In genomic region chr9:134585746-134586706, GRCh38 we compare ENCODE assay signal across 11 cellular contexts. TPM values are rescaled to one million over a fixed set of nuclear protein-coding genes. Genes with fewer than 3 reads are reported as not detected.
DNase-seq lines count a peak whose midpoint lies in the region; ATAC-seq, FAIRE-seq and TF ChIP-seq lines count a peak whose summit lies in the region.
"Had no signal": no experiment of that assay in that cellular context is flagged by ENCODE, and none has a peak within 500 bp of the region (broad histone marks: within the 10 kb centered on the region; RNA-seq: fewer than 3 reads in every experiment).

No MANE protein-coding gene starts in this region.

- no peaks in the 10 kb centered on the region for H3K36me3 ChIP-seq in WERI-Rb-1

- no peak for TF ChIP-seq EP300 in A549 (IDR thresholded peaks at IDR 0.05)

- POLR2A ChIA-PET in A549 (lab: Yijun Ruan, JAX), result no interaction called here

- no peak overlapping the region for H3K4me3 Mint-ChIP-seq in activated naive CD4-positive, alpha-beta T cell treated with anti-CD3 and anti-CD28 coated beads for 36 hours
- H3K4me3 Mint-ChIP-seq: activated B cell treated with CpG ODN at 0.5 μM for 24 hours; CD8-positive, alpha-beta memory T cell; nephron progenitor cell had no signal

- TF ChIP-seq POLR2A in A549 (IDR thresholded peaks at IDR 0.05; ENCODE audit: low read length), result no peak

- no peaks in the 10 kb centered on the region for H3K9me3 Mint-ChIP-seq in activated naive CD4-positive, alpha-beta T cell treated with anti-CD3 and anti-CD28 coated beads for 36 hours

- H3K4me1 ChIP-seq in A549, result peaks cover 27% of the 10 kb centered on the region

- H3K27ac ChIP-seq in A549 (peak overlapping the region; percentile 68 to 85), WERI-Rb-1 (peak overlapping the region; percentile 46)

- H3K27me3 Mint-ChIP-seq in activated naive CD4-positive, alpha-beta T cell treated with anti-CD3 and anti-CD28 coated beads for 36 hours (ENCODE audit: low read depth), result peaks cover 6% of the 10 kb centered on the region

- no peaks in the 10 kb centered on the region for H3K27me3 ChIP-seq in WERI-Rb-1 (ENCODE audit: insufficient read depth, low read depth, severe bottlenecking)

- 80% methylated on average over 23 of the region's 28 CpGs for WGBS in A549 (ENCODE audit: missing lambda C conversion rate)

- CTCF ChIA-PET in A549 (lab: Yijun Ruan, JAX), result interaction anchor here (0.7 to 1.5 kb wide), 6 partner anchors 16 to 136 kb away, joined by 3 to 7 read pairs (median 3); no protein-coding TSS in a partner anchor
- CTCF ChIA-PET in activated naive CD4-positive, alpha-beta T cell treated with anti-CD3 and anti-CD28 coated beads for 36 hours (lab: Charles Lee), result no interaction called here

- H3K9me3 ChIP-seq in A549, result no peaks in the 10 kb centered on the region
- no peaks in the 10 kb centered on the region for H3K9me3 ChIP-seq in WERI-Rb-1 (ENCODE audit: severe bottlenecking)

- no peak overlapping the region for H3K4me3 ChIP-seq in A549
- H3K4me3 ChIP-seq in WERI-Rb-1 (ENCODE audit: low read depth, low read length), result no peak overlapping the region

- peak; percentile 30 to 38; a peak in 4 of 5 replicates for TF ChIP-seq RAD21 in A549 (conservative IDR thresholded peaks at IDR 0.05 in 1 of 2, IDR thresholded peaks at IDR 0.05 in 1 of 2)

- H3K27ac Mint-ChIP-seq in activated naive CD4-positive, alpha-beta T cell treated with anti-CD3 and anti-CD28 coated beads for 36 hours, result no peak overlapping the region
- H3K27ac Mint-ChIP-seq: activated B cell treated with CpG ODN at 0.5 μM for 24 hours; CD8-positive, alpha-beta memory T cell; nephron progenitor cell had no signal

- no peaks in the 10 kb centered on the region for H3K36me3 Mint-ChIP-seq in activated naive CD4-positive, alpha-beta T cell treated with anti-CD3 and anti-CD28 coated beads for 36 hours (ENCODE audit: low read depth)

- no peaks in the 10 kb centered on the region for H3K4me1 Mint-ChIP-seq in activated naive CD4-positive, alpha-beta T cell treated with anti-CD3 and anti-CD28 coated beads for 36 hours (ENCODE audit: low read depth)
- H3K4me1 Mint-ChIP-seq: activated B cell treated with CpG ODN at 0.5 μM for 24 hours; CD8-positive, alpha-beta memory T cell had no signal

- FAIRE-seq in A549 (lab: Jason Lieb, UNC), result no peak

- DNase-seq in A549 (ENCODE audit: low read depth in 1 of 2, low spot score in 1 of 2) (peak; percentile 50 to 92), HCEC 1CT (peak; percentile 46), WERI-Rb-1 (peak; percentile 43), hepatic stellate cell (ENCODE audit: low spot score) (peak; percentile 56), activated gamma-delta T cell treated with Interleukin-2 at 50 U/mL for 16 hours (no peak)
- no peak for DNase-seq in effector CD8-positive, alpha-beta T cell (lab: John Stamatoyannopoulos, UW)
- DNase-seq in activated naive CD4-positive, alpha-beta T cell treated with anti-CD3 and anti-CD28 coated beads for 36 hours, result no peak
- DNase-seq: activated B cell treated with CpG ODN at 0.5 μM for 24 hours; CD8-positive, alpha-beta memory T cell; nephron progenitor cell had no signal

- peak overlapping the region; percentile 52 for H3K4me2 ChIP-seq in A549

- peak; percentile 97 to 99 for ATAC-seq in A549
- ATAC-seq in HG02885 (IDR thresholded peaks at IDR 0.05; ENCODE audit: poor library complexity, unreplicated experiment), result no peak

- intact Hi-C loops in activated naive CD4-positive, alpha-beta T cell treated with anti-CD3 and anti-CD28 coated beads for 36 hours (cut with micrococcal nuclease), result no loop called here

- TF ChIP-seq CTCF in A549 (IDR thresholded peaks at IDR 0.05) (no peak), WERI-Rb-1 (IDR thresholded peaks at IDR 0.05; ENCODE audit: low read depth, low read length) (0 out of 2 replicates have a peak, but pooled peaks have one; percentile 8)

TF ChIP-seq in A549, 52 proteins besides CTCF, POLR2A, EP300 and RAD21:
- no peak for TF ChIP-seq CBX2 (IDR thresholded peaks at IDR 0.05; ENCODE audit: borderline replicate concordance, low read depth)
- no peak for TF ChIP-seq NR3C1 (IDR thresholded peaks at IDR 0.05)
- no peak for TF ChIP-seq FOXS1 (CRISPR knock-in tag; IDR thresholded peaks at IDR 0.05)
- TF ChIP-seq JUNB (IDR thresholded peaks at IDR 0.05), result no peak
- no peak for TF ChIP-seq HOXB13 (CRISPR knock-in tag; IDR thresholded peaks at IDR 0.05; ENCODE audit: low read depth)
- no peak for TF ChIP-seq ZSCAN20 (CRISPR knock-in tag; IDR thresholded peaks at IDR 0.05)
- TF ChIP-seq NPAS2 (CRISPR knock-in tag; IDR thresholded peaks at IDR 0.05; ENCODE audit: borderline replicate concordance), result no peak
- TF ChIP-seq MAX (IDR thresholded peaks at IDR 0.05), result peak; percentile 72
- TF ChIP-seq HMGXB4 (CRISPR knock-in tag; IDR thresholded peaks at IDR 0.05; ENCODE audit: borderline replicate concordance), result no peak
- peak; percentile 32; the same call in 2 of the 3 replicates for TF ChIP-seq SMC3 (IDR thresholded peaks at IDR 0.05)
- no peak for TF ChIP-seq ZNF302 (CRISPR knock-in tag; IDR thresholded peaks at IDR 0.05)
- no peak for TF ChIP-seq ZFP36 (IDR thresholded peaks at IDR 0.05; ENCODE audit: borderline replicate concordance, partially characterized antibody)
- TF ChIP-seq HEYL (CRISPR knock-in tag; IDR thresholded peaks at IDR 0.05), result no peak
- no peak for TF ChIP-seq PHF8 (IDR thresholded peaks at IDR 0.05; ENCODE audit: borderline replicate concordance, low read depth)
- peak; percentile 37; the same call in 1 of the 2 replicates for TF ChIP-seq FOSL2 (IDR thresholded peaks at IDR 0.05)
- peak; percentile 66 for TF ChIP-seq FOSL2 (CRISPR knock-in tag; IDR thresholded peaks at IDR 0.05)
- no peak for TF ChIP-seq RFX5 (IDR thresholded peaks at IDR 0.05)
- no peak for TF ChIP-seq ELK1 (IDR thresholded peaks at IDR 0.05; ENCODE audit: low read depth, low read length)
- TF ChIP-seq FOSB (CRISPR knock-in tag; IDR thresholded peaks at IDR 0.05), result no peak
- no peak for TF ChIP-seq HOXB5 (CRISPR knock-in tag; IDR thresholded peaks at IDR 0.05)
- no peak for TF ChIP-seq E2F6 (IDR thresholded peaks at IDR 0.05; ENCODE audit: borderline replicate concordance, low read depth)
- no peak for TF ChIP-seq JUN (IDR thresholded peaks at IDR 0.05)
- no peak for TF ChIP-seq MAZ (IDR thresholded peaks at IDR 0.05; ENCODE audit: borderline replicate concordance, low read depth, low read length)
- no peak for TF ChIP-seq CBX8 (IDR thresholded peaks at IDR 0.05)
- no peak for TF ChIP-seq BHLHE40 (IDR thresholded peaks at IDR 0.05; ENCODE audit: low read depth, low read length)
- TF ChIP-seq ESRRA (IDR thresholded peaks at IDR 0.05; ENCODE audit: borderline replicate concordance, low read length), result no peak

RNA-seq across cellular contexts. Expression of gene COL5A1, which starts 55.6 kb away (rescaled TPM):
- polyA plus RNA-seq in A549 (2011; rRNA removed) (15.2 and 16.1 TPM in 2 replicates), A549 (2017; fragmentation: RNase III; extraction: RNeasy Plus Mini Kit Qiagen cat#74134 plus additional on column Dnase treatment) (50.7 to 72.3 TPM (median 67.5 TPM) in 3 replicates)
- 19.4 and 22.8 TPM in 2 replicates for polyA plus RNA-seq in A549 (2012; cell fraction: cytosol; rRNA removed)
- 109 and 117 TPM in 2 replicates for polyA plus RNA-seq in A549 (2012; cell fraction: nucleus; rRNA removed)
- polyA minus RNA-seq in A549 (2011; rRNA and poly(A)+ RNA removed), result 18.7 and 27.1 TPM in 2 replicates
- total RNA-seq in activated naive CD4-positive, alpha-beta T cell treated with anti-CD3 and anti-CD28 coated beads for 36 hours, result under 1 TPM in 1 of 2 experiments, not detected in 1; 0.10 TPM

Comparison
In these comparisons a context has a peak if more than half of its experiments do, and no peak if none do; other contexts are left out.
1. DNase-seq: peak in A549 (2 of 2), HCEC 1CT (single experiment), WERI-Rb-1 (single experiment) and hepatic stellate cell (single experiment); none in effector CD8-positive, alpha-beta T cell (single experiment), activated gamma-delta T cell treated with Interleukin-2 at 50 U/mL for 16 hours (single experiment) and activated naive CD4-positive, alpha-beta T cell treated with anti-CD3 and anti-CD28 coated beads for 36 hours (single experiment).